ENCODE assay signal across 11 cellular contexts in the genomic region with DNA sequence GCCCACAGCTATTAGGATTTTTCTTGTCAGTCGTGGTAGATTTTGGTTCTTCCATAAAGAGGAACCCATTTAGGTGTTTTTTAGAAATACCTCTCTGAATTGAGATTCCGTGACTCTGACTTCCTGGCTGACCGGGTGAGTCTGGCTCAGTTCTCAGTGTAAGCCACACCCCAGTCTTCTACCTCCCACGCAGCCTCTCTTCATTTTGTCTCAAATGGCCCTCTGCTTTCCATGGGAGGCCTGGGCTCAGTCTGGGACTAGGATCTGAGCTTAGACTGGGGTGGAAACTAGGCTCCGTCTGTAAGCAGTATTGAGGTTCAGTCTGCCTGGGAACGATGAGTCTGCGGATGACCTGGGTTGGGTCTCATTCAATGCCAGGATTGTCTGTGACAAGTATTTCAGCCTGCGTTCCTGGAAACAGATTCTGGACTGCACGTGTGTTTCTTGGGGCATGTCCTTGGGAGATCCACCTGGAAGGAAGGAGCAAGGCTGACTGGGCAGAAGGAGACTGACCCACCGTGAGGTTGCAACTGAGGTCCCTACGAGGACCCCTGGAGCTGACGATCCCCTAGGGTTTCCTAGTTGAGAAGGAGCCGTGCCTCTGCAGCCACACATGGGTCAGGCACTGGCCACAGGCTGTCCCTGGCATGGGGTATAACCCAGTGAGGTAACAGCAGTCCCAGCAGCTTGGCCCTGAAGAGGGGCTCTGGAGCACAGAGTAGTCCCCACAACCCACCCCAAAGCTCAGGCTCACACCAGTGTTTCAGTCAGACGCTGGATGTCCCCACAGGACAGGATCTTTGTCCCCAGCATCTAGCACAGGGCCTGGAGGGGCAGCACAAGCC. TPM values are rescaled to one million over a fixed set of nuclear protein-coding genes. Genes with fewer than 3 reads are reported as not detected.
DNase-seq lines count a peak whose midpoint lies in the region; ATAC-seq and TF ChIP-seq lines count a peak whose summit lies in the region.
"Had no signal": no experiment of that assay in that cellular context is flagged by ENCODE, and none has a peak within 500 bp of the region (broad histone marks: within the 10 kb centered on the region; RNA-seq: fewer than 3 reads in every experiment).

No MANE protein-coding gene starts in this region.

- no peak overlapping the region for H3K9ac ChIP-seq in IMR-90 (ENCODE audit: low read depth, low read length)

- POLR2A ChIA-PET in IMR-90 (lab: Charles Lee; ENCODE audit: unreplicated experiment), result no interaction called here

- H2BK20ac ChIP-seq in IMR-90 (ENCODE audit: low read depth, low read length), result no peak overlapping the region

- no peak overlapping the region; the same call in 1 of the 2 replicates for H3K23ac ChIP-seq in IMR-90 (ENCODE audit: low read depth, low read length)

- H3K4me2 ChIP-seq in IMR-90 (ENCODE audit: low read depth, low read length), result no peak overlapping the region

- H2BK15ac ChIP-seq in IMR-90 (ENCODE audit: low read depth, low read length), result no peak overlapping the region

- TF ChIP-seq CTCF in GM10266 (IDR thresholded peaks at IDR 0.05; ENCODE audit: control insufficient read depth, insufficient read depth, low read depth, missing control alignments) (no peak), IMR-90 (conservative IDR thresholded peaks at IDR 0.05; ENCODE audit: low read depth, low read length) (no peak), foreskin keratinocyte (conservative IDR thresholded peaks at IDR 0.05) (no peak), transverse colon (IDR thresholded peaks at IDR 0.05) (no peak)

- DNase-seq in GM10266 (ENCODE audit: extremely low spot score) (peak; percentile 86), IMR-90 (no peak), foreskin keratinocyte (no peak), NCI-H1436 (lab: John Stamatoyannopoulos, UW) (no peak), amygdala (lab: John Stamatoyannopoulos, UW) (no peak), transverse colon (no peak)
- DNase-seq: activated effector memory CD4-positive, alpha-beta T cell treated with Interleukin-2 at 50 U/mL for 16 hours; NCI-H2081 treated with DMSO at 0.1 percent for 48 hours had no signal

- H4K8ac ChIP-seq in IMR-90 (ENCODE audit: low read depth in 2 of 2, low read length in 2 of 2), result no peak overlapping the region

- H3K9me3 ChIP-seq in IMR-90 (ENCODE audit: control insufficient read depth, insufficient read depth, low read length) (no peaks in the 10 kb centered on the region), transverse colon (no peaks in the 10 kb centered on the region)

- H2AFZ ChIP-seq in IMR-90 (replicated peaks; ENCODE audit: low read length, poor library complexity), result no peak overlapping the region

- no peak overlapping the region for H3K18ac ChIP-seq in IMR-90 (ENCODE audit: low read depth, low read length)

- no peak overlapping the region for H2AK5ac ChIP-seq in IMR-90 (ENCODE audit: low read depth, low read length)

- TF ChIP-seq EP300 in transverse colon (IDR thresholded peaks at IDR 0.05; ENCODE audit: low read depth), result no peak

- dilution Hi-C loops in IMR-90 (cut with HindIII; ENCODE audit: low sequenced_read_pairs, unreplicated experiment), result no loop called here

- ATAC-seq in GM21447 (IDR thresholded peaks at IDR 0.05; ENCODE audit: unreplicated experiment) (peak; percentile 25), IMR-90 (ENCODE audit: low read depth) (peak; percentile 15; the same call in 1 of the 2 replicates), foreskin keratinocyte (peak; percentile 20), HG03135 (IDR thresholded peaks at IDR 0.05; ENCODE audit: unreplicated experiment) (no peak)

- H2BK5ac ChIP-seq in IMR-90 (ENCODE audit: low read depth, low read length, poor library complexity, severe bottlenecking), result no peak overlapping the region

- intact Hi-C loops in IMR-90 (cut with micrococcal nuclease) (loop anchor here (2.0 kb wide), 1 partner anchor 115 kb away; no protein-coding TSS in a partner anchor), transverse colon (cut with DNase I; ENCODE audit: low total_unique reads) (loop anchor here (10.0 kb wide), 1 partner anchor 79 kb away; the partner anchor contains the start of gene STRBP)

- no peak overlapping the region for H2AK9ac ChIP-seq in IMR-90 (replicated peaks; ENCODE audit: low read depth, low read length, poor library complexity)

- no peak overlapping the region for H4K5ac ChIP-seq in IMR-90 (ENCODE audit: low read depth, low read length)

- in situ Hi-C loops in IMR-90 (cut with MboI; ENCODE audit: low sequenced_read_pairs) (loop anchor here (25.0 kb wide), 1 partner anchor 506 kb away; the partner anchor contains the start of gene PDCL), transverse colon (cut with MboI; ENCODE audit: low pct_ligation_motif_present in 1 of 4, low pct_unique_long_range_greater_than_20kb in 1 of 4, low sequenced_read_pairs in 3 of 4) (loop anchor here in 1 of 4 donors (10.0 kb wide), 1 partner anchor 259 kb away; no protein-coding TSS in a partner anchor)

- H3K27ac ChIP-seq in IMR-90 (ENCODE audit: insufficient read depth, low read length) (no peak overlapping the region), foreskin keratinocyte (no peak overlapping the region), transverse colon (no peak overlapping the region)

- H3K36me3 ChIP-seq in IMR-90 (ENCODE audit: control insufficient read depth, insufficient read depth, low read length) (no peaks in the 10 kb centered on the region), transverse colon (no peaks in the 10 kb centered on the region)

- no peaks in the 10 kb centered on the region for H3K79me1 ChIP-seq in IMR-90 (ENCODE audit: low read depth in 1 of 2, low read length in 2 of 2)

- H3K4ac ChIP-seq in IMR-90 (ENCODE audit: low read depth, low read length), result no peak overlapping the region

- H3K4me3 ChIP-seq in IMR-90 (ENCODE audit: insufficient read depth, low read depth, low read length) (no peak overlapping the region), transverse colon (no peak overlapping the region)

- 67% methylated on average over 10 of the region's 14 CpGs; no CpG with 5 or more reads in 1 of the 2 experiments for WGBS in IMR-90 (ENCODE audit: extremely low coverage in 2 of 2, insufficient read length in 1 of 2), 2 experiments
- WGBS in transverse colon (ENCODE audit: low coverage in 1 of 2), 2 donors, result 44 to 65% methylated on average over 2 to 13 of the region's 14 CpGs

- CTCF ChIA-PET in IMR-90 (lab: Yijun Ruan, JAX), result no interaction called here

- H3K56ac ChIP-seq in IMR-90 (ENCODE audit: extremely low read depth, insufficient read depth, low read length), result no peak overlapping the region

- H3K9me1 ChIP-seq in IMR-90 (ENCODE audit: insufficient read depth, low read length), result peaks cover 4% of the 10 kb centered on the region

- no peak for TF ChIP-seq RAD21 in IMR-90 (IDR thresholded peaks at IDR 0.05; ENCODE audit: low read length)

- no peak overlapping the region for H3K14ac ChIP-seq in IMR-90 (replicated peaks; ENCODE audit: low read depth, low read length)

- TF ChIP-seq POLR2A in IMR-90 (IDR thresholded peaks at IDR 0.05; ENCODE audit: low read depth, low read length) (no peak), transverse colon (IDR thresholded peaks at IDR 0.05) (no peak)

- peaks cover 14% of the 10 kb centered on the region for H3K27me3 ChIP-seq in IMR-90 (ENCODE audit: control insufficient read depth, insufficient read depth, low read length)
- no peaks in the 10 kb centered on the region for H3K27me3 ChIP-seq in foreskin keratinocyte
- no peaks in the 10 kb centered on the region for H3K27me3 ChIP-seq in transverse colon

- no peak overlapping the region for H2BK120ac ChIP-seq in IMR-90 (ENCODE audit: low read depth, low read length)

- peaks cover 3% of the 10 kb centered on the region; the same call in 1 of the 2 replicates for H4K20me1 ChIP-seq in IMR-90 (ENCODE audit: insufficient read depth, low read length)

- no TSS peak for BruUV-seq in IMR-90 (replicated peaks; lab: Mats Ljungman, UMichigan)

- no peaks in the 10 kb centered on the region for H3K4me1 ChIP-seq in IMR-90 (ENCODE audit: control insufficient read depth, insufficient read depth, low read length)
- H3K4me1 ChIP-seq in foreskin keratinocyte, result no peaks in the 10 kb centered on the region
- H3K4me1 ChIP-seq in transverse colon, result peaks cover 0 to 13% (median 4%) of the 10 kb centered on the region in 4 donors

- no peak overlapping the region for H4K91ac ChIP-seq in IMR-90 (ENCODE audit: insufficient read depth, low read depth, low read length)

TF ChIP-seq in IMR-90, 13 proteins besides CTCF, POLR2A, EP300 and RAD21:
- TF ChIP-seq SMC3 (IDR thresholded peaks at IDR 0.05; ENCODE audit: low read depth, low read length), result no peak
- no peak for TF ChIP-seq MXI1 (IDR thresholded peaks at IDR 0.05; ENCODE audit: borderline replicate concordance, low read depth, low read length)
TF ChIP-seq in IMR-90: peak in this region for 0.

RNA-seq across cellular contexts. Expression of gene CRB2, which starts 12.3 kb away (rescaled TPM):
- total RNA-seq in IMR-90 (2012; rRNA removed), result not detected in 2 replicates
- polyA plus RNA-seq in IMR-90 (2012; rRNA removed), result not detected in 2 replicates
- not detected in 2 replicates for polyA plus RNA-seq in IMR-90 (2012; cell fraction: cytosol; rRNA removed)
- 0.03 TPM in 1 of 2 replicates, not detected in the other for polyA plus RNA-seq in IMR-90 (2012; cell fraction: nucleus; rRNA removed; ENCODE audit: low replicate concordance)
- total RNA-seq in foreskin keratinocyte, result not detected in 2 replicates
- polyA plus RNA-seq in foreskin keratinocyte, result not detected in 2 replicates
- total RNA-seq in transverse colon, result under 1 TPM in 3 of 4 donors, not detected in 1; 0.32 to 0.82 (median 0.75) TPM
- total RNA-seq: lung microvascular endothelial cell had no signal
